14 cellular contexts compared by ENCODE assay signal in the genomic region with DNA sequence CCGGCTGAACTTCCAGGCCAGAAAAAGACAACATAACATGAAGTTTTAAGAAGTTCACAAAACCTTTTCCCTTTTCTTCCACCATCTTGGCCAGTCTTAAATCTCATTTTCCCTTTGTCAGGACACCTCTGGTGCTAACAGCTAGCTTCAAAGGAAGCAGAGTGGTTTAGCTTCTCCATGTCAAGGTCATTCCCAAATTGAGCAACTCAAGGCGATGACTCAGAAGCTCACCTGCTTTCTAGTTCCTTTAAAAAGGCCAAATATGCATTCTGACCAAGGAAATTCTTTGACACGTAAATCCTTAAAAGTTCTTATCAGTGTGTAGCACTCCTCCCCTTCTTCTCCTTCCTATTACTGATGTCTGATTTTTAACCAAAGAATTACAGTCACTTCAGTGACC.
"Had no signal": no experiment of that assay in that cellular context is flagged by ENCODE, and none has a peak within 500 bp of the region (broad histone marks: within the 10 kb centered on the region; RNA-seq: fewer than 3 reads in every experiment).

No MANE protein-coding gene starts in this region.

- H3K36me3 ChIP-seq: gastroesophageal sphincter, heart right ventricle, thoracic aorta had no signal

- H3K27ac ChIP-seq: epithelial cell of prostate, gastroesophageal sphincter, heart right ventricle, thoracic aorta had no signal

- H3K9me3 ChIP-seq: gastroesophageal sphincter, mucosa of descending colon, thoracic aorta had no signal

- H3K4me3 ChIP-seq: gastroesophageal sphincter, heart right ventricle, mucosa of descending colon, thoracic aorta had no signal

- H3K27me3 ChIP-seq: gastroesophageal sphincter, heart right ventricle had no signal

- DNase-seq: activated CD4-positive, alpha-beta T cell treated with anti-CD3 and anti-CD28 coated beads, Interleukin-2, amount 50 U/mL, for 1 hour; activated naive CD4-positive, alpha-beta T cell; activated naive CD8-positive, alpha-beta T cell treated with anti-CD3 and anti-CD28 coated beads, Interleukin-2, amount 10 ng/mL, durations not matched to agents 7 days and 5 days; aorta; dermis blood vessel endothelial cell; effector memory CD8-positive, alpha-beta T cell; heart right ventricle; mucosa of descending colon; natural killer cell had no signal

- ATAC-seq: effector memory CD8-positive, alpha-beta T cell; gastroesophageal sphincter; heart right ventricle; left lobe of liver; mucosa of descending colon; natural killer cell; stimulated activated effector memory CD8-positive, alpha-beta T cell treated with anti-CD3 and anti-CD28 coated beads, Interleukin-12 subunit alpha, Interleukin-12 subunit beta, amount 100 ng/mL, for 72 hours had no signal

- H3K4me1 ChIP-seq: gastroesophageal sphincter had no signal
